In the genomic region with DNA sequence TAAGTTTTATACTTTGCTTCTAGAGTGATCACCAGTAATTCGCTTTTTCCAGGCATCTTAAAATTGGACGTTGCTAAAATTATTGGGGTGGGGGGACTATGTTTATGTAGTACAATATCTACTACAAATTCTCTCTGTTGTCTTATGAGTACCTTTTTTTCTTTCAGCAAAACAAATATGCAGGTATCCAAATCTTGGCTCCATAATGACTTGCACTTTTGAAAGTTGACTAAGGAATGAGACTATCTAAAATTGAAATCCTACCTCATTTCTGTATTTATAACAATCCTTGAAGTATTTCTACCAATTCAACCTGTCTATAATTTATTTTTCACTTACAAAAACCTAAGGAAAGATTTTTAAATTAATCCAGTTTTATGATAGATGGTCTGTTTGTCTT, we compare ENCODE assay signal across 10 cellular contexts. TPM values are rescaled to one million over a fixed set of nuclear protein-coding genes. Genes with fewer than 3 reads are reported as not detected.
DNase-seq lines count a peak whose midpoint lies in the region; ATAC-seq and TF ChIP-seq lines count a peak whose summit lies in the region.
"Had no signal": no experiment of that assay in that cellular context is flagged by ENCODE, and none has a peak within 500 bp of the region (broad histone marks: within the 10 kb centered on the region; RNA-seq: fewer than 3 reads in every experiment).

No MANE protein-coding gene starts in this region.

- H3K27me3 ChIP-seq in BLaER1 = no peaks in the 10 kb centered on the region
- H3K27me3 ChIP-seq in HUES6 (ENCODE audit: control insufficient read depth, insufficient read depth, low read length) = peaks cover 10% of the 10 kb centered on the region
- H3K27me3 ChIP-seq in naive thymus-derived CD4-positive, alpha-beta T cell (ENCODE audit: control insufficient read depth in 2 of 2, insufficient read depth in 2 of 2, low read length in 2 of 2) = no peaks in the 10 kb centered on the region

- POLR2A ChIA-PET in naive thymus-derived CD4-positive, alpha-beta T cell (lab: Charles Lee) = no interaction called here

- intact Hi-C loops in naive thymus-derived CD4-positive, alpha-beta T cell (cut with micrococcal nuclease) = no loop called here

- peaks cover 73% of the 10 kb centered on the region for H4K20me1 ChIP-seq in BLaER1

- peak overlapping the region; percentile 99; the same call in 1 of the 2 replicates for H3K27ac ChIP-seq in BLaER1
- 0 out of 2 replicates have a peak overlapping the region, but pooled peaks have one; percentile 19 for H3K27ac ChIP-seq in HUES6 (ENCODE audit: low read depth, low read length)
- peak overlapping the region; percentile 3 for H3K27ac ChIP-seq in naive thymus-derived CD4-positive, alpha-beta T cell (ENCODE audit: low read depth, low read length)

- peaks cover 21% of the 10 kb centered on the region for H3K36me3 ChIP-seq in BLaER1
- H3K36me3 ChIP-seq in HUES6 (ENCODE audit: control insufficient read depth, insufficient read depth, low read length) = peaks cover 15% of the 10 kb centered on the region
- H3K36me3 ChIP-seq in naive thymus-derived CD4-positive, alpha-beta T cell (ENCODE audit: control insufficient read depth in 2 of 3, insufficient read depth in 3 of 3, low read length in 3 of 3) = peaks cover 0 to 14% (median 0%) of the 10 kb centered on the region in 3 experiments

- TF ChIP-seq CTCF in astrocyte of the cerebellum (IDR thresholded peaks at IDR 0.05; ENCODE audit: low read depth, low read length, missing control alignments) = no peak

- no peaks in the 10 kb centered on the region for H3K27me3 Mint-ChIP-seq in naive thymus-derived CD4-positive, alpha-beta T cell

- peak overlapping the region; percentile 96 for H3K4me2 ChIP-seq in BLaER1

- H3K4me1 Mint-ChIP-seq in naive thymus-derived CD4-positive, alpha-beta T cell = peaks cover 30 to 60% (median 52%) of the 10 kb centered on the region in 7 donors

- peak overlapping the region in 8 of 9 donors; percentile 15 to 74 (median 52) for H3K27ac Mint-ChIP-seq in naive thymus-derived CD4-positive, alpha-beta T cell

- in situ Hi-C loops in astrocyte of the cerebellum (cut with HindIII; ENCODE audit: low sequenced_read_pairs) = no loop called here

- ATAC-seq in naive thymus-derived CD4-positive, alpha-beta T cell = no peak
- no peak for ATAC-seq in GM19035 (IDR thresholded peaks at IDR 0.05; ENCODE audit: unreplicated experiment)

- H3K36me3 Mint-ChIP-seq in naive thymus-derived CD4-positive, alpha-beta T cell = peaks cover 0 to 14% (median 8%) of the 10 kb centered on the region in 5 donors

- H3K4me1 ChIP-seq in BLaER1 (peaks cover 75% of the 10 kb centered on the region), HUES6 (ENCODE audit: control insufficient read depth, insufficient read depth, low read length) (peaks cover 8% of the 10 kb centered on the region)
- peaks cover 20 to 22% of the 10 kb centered on the region in 2 donors for H3K4me1 ChIP-seq in naive thymus-derived CD4-positive, alpha-beta T cell (ENCODE audit: control insufficient read depth in 2 of 2, insufficient read depth in 2 of 2, low read length in 2 of 2)

- H3K4me3 Mint-ChIP-seq in naive thymus-derived CD4-positive, alpha-beta T cell = peak overlapping the region in 9 of 10 donors; percentile 32 to 92 (median 63)

- H3K9ac ChIP-seq in BLaER1 (peak overlapping the region; percentile 57; the same call in 1 of the 2 replicates), HUES6 (ENCODE audit: low read length) (peak overlapping the region; percentile 22)

- DNase-seq in astrocyte of the cerebellum (ENCODE audit: low read depth) (no peak), NCI-H1417 treated with DMSO at 0.1 percent for 48 hours (lab: John Stamatoyannopoulos, UW) (no peak), CD1c-positive myeloid dendritic cell (ENCODE audit: extremely low spot score) (no peak)
- DNase-seq in naive thymus-derived CD4-positive, alpha-beta T cell = no peak
- DNase-seq in activated effector memory CD4-positive, alpha-beta T cell treated with anti-CD3 and anti-CD28 coated beads, Interleukin-2, amount 50 U/mL, for 16 hours = no peak
- DNase-seq: NCI-H2171 treated with DMSO at 0.1 percent for 48 hours, trophoblast cell had no signal

- H3K4me3 ChIP-seq in BLaER1 (peak overlapping the region; percentile 100), HUES6 (ENCODE audit: low read depth, low read length) (peak overlapping the region; percentile 89; the same call in 1 of the 2 replicates), astrocyte of the cerebellum (ENCODE audit: low read depth, low read length) (peak overlapping the region; percentile 95)
- no peak overlapping the region for H3K4me3 ChIP-seq in naive thymus-derived CD4-positive, alpha-beta T cell (ENCODE audit: low read length)

- CTCF ChIA-PET in naive thymus-derived CD4-positive, alpha-beta T cell (lab: Charles Lee) = interaction anchor here (0.6 to 1.6 kb wide), 2 partner anchors 129 to 1427 kb away, joined by 3 to 4 read pairs; no protein-coding TSS in a partner anchor

- H3K9me3 ChIP-seq in BLaER1 (no peaks in the 10 kb centered on the region), HUES6 (ENCODE audit: control insufficient read depth, insufficient read depth, low read depth, low read length) (no peaks in the 10 kb centered on the region)
- H3K9me3 ChIP-seq in naive thymus-derived CD4-positive, alpha-beta T cell (ENCODE audit: control insufficient read depth in 2 of 3, low read length in 3 of 3) = no peaks in the 10 kb centered on the region

- no peaks in the 10 kb centered on the region for H3K9me3 Mint-ChIP-seq in naive thymus-derived CD4-positive, alpha-beta T cell

RNA-seq across cellular contexts. Expression of a gene that starts 2.4 kb away (rescaled TPM):
- total RNA-seq in naive thymus-derived CD4-positive, alpha-beta T cell = 100 to 1,000 TPM; 252 to 310 (median 273) TPM
- polyA plus RNA-seq in naive thymus-derived CD4-positive, alpha-beta T cell = 10 to 100 TPM; 28.9 to 39.8 TPM

Comparison
In these comparisons a context has a peak if more than half of its experiments do, and no peak if none do; other contexts are left out.
1. H3K27ac ChIP-seq: peak in every context shown above with its lines; median percentile 99 in BLaER1; 19 in HUES6; 3 in naive thymus-derived CD4-positive, alpha-beta T cell.